In the genomic region with DNA sequence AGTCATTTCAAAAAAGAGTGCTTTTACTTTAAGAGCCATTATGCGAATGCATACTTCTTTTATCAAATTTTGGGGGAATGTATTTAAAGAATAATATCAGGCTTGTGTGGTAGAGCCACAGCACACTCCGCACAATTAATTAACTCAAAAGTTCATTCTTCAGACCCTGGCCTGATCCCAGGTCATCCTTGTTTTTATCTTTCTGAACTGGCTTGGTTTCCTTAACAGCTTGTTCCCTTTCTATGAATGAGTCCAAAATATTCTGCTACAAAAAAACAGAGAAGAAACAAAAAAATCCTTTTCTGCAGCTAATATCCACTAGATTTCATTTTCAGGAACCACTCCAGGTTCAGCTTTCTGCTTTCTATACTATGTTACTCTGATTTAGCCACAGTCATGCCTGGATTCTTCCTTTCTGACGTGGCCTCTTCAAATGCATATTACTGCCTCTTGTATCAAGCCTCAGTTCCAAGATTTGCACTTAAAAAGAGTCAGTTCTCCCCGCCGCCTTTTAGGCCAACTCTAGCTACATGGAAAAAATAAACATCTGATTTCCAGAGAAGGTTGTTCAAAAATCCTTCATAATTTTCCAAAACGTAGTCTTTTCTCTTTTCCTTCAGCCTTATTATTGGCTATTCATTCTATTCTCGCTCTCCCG, we compare ENCODE assay signal across 35 cellular contexts. TPM values are rescaled to one million over a fixed set of nuclear protein-coding genes. Genes with fewer than 3 reads are reported as not detected.
DNase-seq lines count a peak whose midpoint lies in the region; ATAC-seq, FAIRE-seq and TF ChIP-seq lines count a peak whose summit lies in the region.
"Had no signal": no experiment of that assay in that cellular context is flagged by ENCODE, and none has a peak within 500 bp of the region (broad histone marks: within the 10 kb centered on the region; RNA-seq: fewer than 3 reads in every experiment).

No MANE protein-coding gene starts in this region.

- peaks cover 3% of the 10 kb centered on the region for H3K27me3 Mint-ChIP-seq in GM23338 (ENCODE audit: insufficient read depth, low read depth, poor library complexity)
- H3K27me3 Mint-ChIP-seq: activated CD4-positive, alpha-beta memory T cell treated with anti-CD3 and anti-CD28 coated beads for 36 hours; memory B cell had no signal

- H2AFZ ChIP-seq in GM23338 (no peak overlapping the region), PC-9 (no peak overlapping the region)

- peak; percentile 93 for ATAC-seq in GM23338
- no peak for ATAC-seq in HG03521 (IDR thresholded peaks at IDR 0.05; ENCODE audit: unreplicated experiment)
- ATAC-seq: foreskin keratinocyte, HepG2, left colon, Panc1 had no signal

- H3K36me3 ChIP-seq in GM23338 (ENCODE audit: insufficient read depth) (no peaks in the 10 kb centered on the region), PC-9 (ENCODE audit: low read depth) (no peaks in the 10 kb centered on the region)
- H3K36me3 ChIP-seq: colonic mucosa, heart right ventricle, tibial artery had no signal

- H3F3A ChIP-seq in GM23338 (replicated peaks; ENCODE audit: low read depth) (no peaks in the 10 kb centered on the region), PC-9 (ENCODE audit: insufficient read depth, low read depth) (no peaks in the 10 kb centered on the region)

- H3K27ac ChIP-seq in GM23338 (ENCODE audit: low read depth), result peak overlapping the region; percentile 20; the same call in 1 of the 2 replicates
- no peak overlapping the region for H3K27ac ChIP-seq in dorsolateral prefrontal cortex
- H3K27ac ChIP-seq in PC-9, result no peak overlapping the region
- H3K27ac ChIP-seq: colonic mucosa, foreskin keratinocyte, heart right ventricle, HL-60, tibial artery had no signal

- CTCF ChIA-PET in PC-9 (lab: Charles Lee), result no interaction called here

- no peak for FAIRE-seq in frontal cortex (lab: Jason Lieb, UNC)
- FAIRE-seq: A204.1, bronchial epithelial cell, GM19239, HepG2 had no signal

- H3K36me3 Mint-ChIP-seq in GM23338 (ENCODE audit: low read depth), result peaks cover 25% of the 10 kb centered on the region
- H3K36me3 Mint-ChIP-seq: activated CD4-positive, alpha-beta memory T cell treated with anti-CD3 and anti-CD28 coated beads for 36 hours; memory B cell had no signal

- H3K9me3 Mint-ChIP-seq in GM23338, result peaks cover 21% of the 10 kb centered on the region

- H3K9me3 ChIP-seq in PC-9 (ENCODE audit: insufficient read depth, low read depth), result no peaks in the 10 kb centered on the region
- H3K9me3 ChIP-seq: colonic mucosa, tibial artery had no signal

- H3K79me2 ChIP-seq in GM23338 (replicated peaks; ENCODE audit: insufficient read depth) (no peaks in the 10 kb centered on the region), PC-9 (ENCODE audit: low read depth) (no peaks in the 10 kb centered on the region)

- H3K27me3 ChIP-seq in GM23338 (ENCODE audit: insufficient read depth) (no peaks in the 10 kb centered on the region), dorsolateral prefrontal cortex (no peaks in the 10 kb centered on the region), PC-9 (ENCODE audit: insufficient read depth, low read depth) (no peaks in the 10 kb centered on the region)
- H3K27me3 ChIP-seq: colonic mucosa, foreskin keratinocyte, heart right ventricle, tibial artery had no signal

- H4K20me1 ChIP-seq in GM23338 (replicated peaks; ENCODE audit: insufficient read depth) (no peaks in the 10 kb centered on the region), PC-9 (ENCODE audit: insufficient read depth) (no peaks in the 10 kb centered on the region; the same call in 1 of the 2 replicates)

- peaks cover 39% of the 10 kb centered on the region for H3K4me1 Mint-ChIP-seq in GM23338
- H3K4me1 Mint-ChIP-seq: memory B cell had no signal

- peak overlapping the region; percentile 53 for H3K4me2 ChIP-seq in GM23338
- H3K4me2 ChIP-seq in PC-9, result no peak overlapping the region

- H3K4me3 ChIP-seq in GM23338, result peak overlapping the region; percentile 18
- peak overlapping the region in 1 of 59 donors; percentile 14 for H3K4me3 ChIP-seq in dorsolateral prefrontal cortex
- no peak overlapping the region for H3K4me3 ChIP-seq in PC-9
- H3K4me3 ChIP-seq: colonic mucosa, heart right ventricle, tibial artery had no signal

- peak overlapping the region; percentile 20 for H3K4me3 Mint-ChIP-seq in GM23338
- H3K4me3 Mint-ChIP-seq: activated CD4-positive, alpha-beta memory T cell treated with anti-CD3 and anti-CD28 coated beads for 36 hours; activated naive CD4-positive, alpha-beta T cell treated with anti-CD3 and anti-CD28 coated beads for 36 hours; memory B cell had no signal

- TF ChIP-seq CTCF in GM23338 (conservative IDR thresholded peaks at IDR 0.05; ENCODE audit: low read depth in 2 of 2) (no peak), dorsolateral prefrontal cortex (IDR thresholded peaks at IDR 0.05 in 54 of 56, conservative IDR thresholded peaks at IDR 0.05 in 2 of 56; ENCODE audit: low read depth in 1 of 56, partially characterized antibody in 56 of 56) (no peak), PC-9 (conservative IDR thresholded peaks at IDR 0.05) (no peak)

- DNase-seq in GM23338 (ENCODE audit: low spot score) (peak; percentile 64), NCI-H446 treated with DMSO at 0.1 percent for 48 hours (lab: John Stamatoyannopoulos, UW) (peak; percentile 20), cerebellum (ENCODE audit: low spot score) (peak; percentile 21), iPS-NIHi7 (ENCODE audit: extremely low spot score) (peak; percentile 7), dorsolateral prefrontal cortex (no peak), frontal cortex (ENCODE audit: low spot score in 2 of 2) (no peak), PC-9 (no peak)
- DNase-seq: activated CD4-positive, alpha-beta memory T cell treated with anti-CD3 and anti-CD28 coated beads for 36 hours; activated CD4-positive, CD25-positive, alpha-beta regulatory T cell treated with anti-CD3 and anti-CD28 coated beads, Interleukin-2, amount 50 U/mL, for 72 hours; activated naive CD4-positive, alpha-beta T cell treated with anti-CD3 and anti-CD28 coated beads for 36 hours; colonic mucosa; effector memory CD4-positive, alpha-beta T cell; EL; foreskin keratinocyte; GOT3; heart right ventricle; left colon; NCI-H1436; NCI-H226; NCI-H69; SHP77 treated with DMSO at 0.1 percent for 48 hours; stimulated activated CD4-positive, alpha-beta T cell treated with anti-CD3 and anti-CD28 coated beads, Interleukin-4, amount 100 ng/mL, for 24 hours; T-helper 2 cell; tibial artery had no signal

- intact Hi-C loops in dorsolateral prefrontal cortex (cut with DNase I) (no loop called here), PC-9 (cut with micrococcal nuclease; ENCODE audit: unreplicated experiment) (no loop called here)

- BruUV-seq in PC-9 (replicated peaks; lab: Mats Ljungman, UMichigan), result no TSS peak

- peak overlapping the region; percentile 46 for H3K27ac Mint-ChIP-seq in GM23338
- H3K27ac Mint-ChIP-seq: activated CD4-positive, alpha-beta memory T cell treated with anti-CD3 and anti-CD28 coated beads for 36 hours; activated naive CD4-positive, alpha-beta T cell treated with anti-CD3 and anti-CD28 coated beads for 36 hours; memory B cell had no signal

- peaks cover 38% of the 10 kb centered on the region for H3K4me1 ChIP-seq in GM23338 (ENCODE audit: insufficient read depth)
- H3K4me1 ChIP-seq in PC-9 (replicated peaks; ENCODE audit: insufficient read depth), result no peaks in the 10 kb centered on the region
- H3K4me1 ChIP-seq: colonic mucosa, foreskin keratinocyte, heart right ventricle, tibial artery had no signal

- POLR2A ChIA-PET in PC-9 (lab: Charles Lee; ENCODE audit: unreplicated experiment), result interaction anchor here (0.6 kb wide), 1 partner anchor 58 kb away, joined by 7 read pairs; no protein-coding TSS in a partner anchor

- peaks cover 11% of the 10 kb centered on the region; the same call in 1 of the 2 replicates for H3K9me2 ChIP-seq in GM23338 (ENCODE audit: insufficient read depth)
- no peaks in the 10 kb centered on the region for H3K9me2 ChIP-seq in PC-9 (ENCODE audit: insufficient read depth)

TF ChIP-seq in GM23338, 12 proteins besides CTCF, POLR2A, EP300 and RAD21 (continues in another document):
- TF ChIP-seq EZH2phosphoT487 (IDR thresholded peaks at IDR 0.05; ENCODE audit: unreplicated experiment) (no peak), STAT1 (IDR thresholded peaks at IDR 0.05; ENCODE audit: unreplicated experiment) (no peak), CREB1 (CRISPR knock-in tag; IDR thresholded peaks at IDR 0.05; ENCODE audit: low read depth) (peak; percentile 55)
- TF ChIP-seq, protein P1, sequence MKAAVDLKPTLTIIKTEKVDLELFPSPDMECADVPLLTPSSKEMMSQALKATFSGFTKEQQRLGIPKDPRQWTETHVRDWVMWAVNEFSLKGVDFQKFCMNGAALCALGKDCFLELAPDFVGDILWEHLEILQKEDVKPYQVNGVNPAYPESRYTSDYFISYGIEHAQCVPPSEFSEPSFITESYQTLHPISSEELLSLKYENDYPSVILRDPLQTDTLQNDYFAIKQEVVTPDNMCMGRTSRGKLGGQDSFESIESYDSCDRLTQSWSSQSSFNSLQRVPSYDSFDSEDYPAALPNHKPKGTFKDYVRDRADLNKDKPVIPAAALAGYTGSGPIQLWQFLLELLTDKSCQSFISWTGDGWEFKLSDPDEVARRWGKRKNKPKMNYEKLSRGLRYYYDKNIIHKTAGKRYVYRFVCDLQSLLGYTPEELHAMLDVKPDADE (IDR thresholded peaks at IDR 0.05), result no peak

RNA-seq across cellular contexts. Expression of a gene that starts 45.5 kb away (rescaled TPM):
- total RNA-seq in GM23338 (2014; rRNA removed; shearing (Covaris generic)), result 0.31 TPM in 1 of 2 replicates, not detected in the other
- 0.26 and 0.33 TPM in 2 replicates for polyA plus RNA-seq in GM23338 (2016; fragmentation: Nextera tagmentation; extraction: Ambion mirVana)
- total RNA-seq in cerebellum (16.0 TPM), dorsolateral prefrontal cortex (10 to 100 TPM; 11.0 to 67.5 (median 34.2) TPM), frontal cortex (31.4 TPM), PC-9 (2021) (not detected in 2 replicates)
- total RNA-seq: activated CD4-positive, alpha-beta memory T cell treated with anti-CD3 and anti-CD28 coated beads for 36 hours; activated naive CD4-positive, alpha-beta T cell treated with anti-CD3 and anti-CD28 coated beads for 36 hours; bronchial epithelial cell; colonic mucosa; foreskin keratinocyte; heart right ventricle; left colon; posterior vena cava had no signal
- polyA plus RNA-seq: adipose tissue, esophagus, foreskin keratinocyte, heart right ventricle had no signal

Comparison
In these comparisons a context has a peak if more than half of its experiments do, and no peak if none do; other contexts are left out.
1. DNase-seq: peak in GM23338 (single experiment), NCI-H446 treated with DMSO at 0.1 percent for 48 hours (single experiment), cerebellum (single experiment) and iPS-NIHi7 (single experiment); none in dorsolateral prefrontal cortex (0 of 10), frontal cortex (0 of 2) and PC-9 (0 of 2).